Comparison of ENCODE assay signal across 8 cellular contexts in genomic region chr7:92880212-92881090, GRCh38. TPM values are rescaled to one million over a fixed set of nuclear protein-coding genes. Genes with fewer than 3 reads are reported as not detected.
DNase-seq lines count a peak whose midpoint lies in the region; ATAC-seq and TF ChIP-seq lines count a peak whose summit lies in the region.

No MANE protein-coding gene starts in this region.

- CTCF ChIA-PET in activated B cell treated with CpG ODN at 0.5 μM for 24 hours (lab: Charles Lee) = interaction anchor here (0.7 kb wide), 1 partner anchor 261 kb away, joined by 3 read pairs; no protein-coding TSS in a partner anchor
- CTCF ChIA-PET in HEK293T (lab: Yijun Ruan, JAX) = no interaction called here

- no peaks in the 10 kb centered on the region for H3K79me2 ChIP-seq in GM23248 (ENCODE audit: insufficient read depth)

- WGBS in GM23248 (ENCODE audit: low coverage in 1 of 2, low lambda C conversion rate in 2 of 2, missing lambda C conversion rate in 2 of 2), 2 experiments = 85% methylated on average over 2 of the region's 2 CpGs

- no peak overlapping the region for H3K9ac ChIP-seq in GM23248

- H3K9me2 ChIP-seq in GM23248 (ENCODE audit: insufficient read depth) = no peaks in the 10 kb centered on the region

- POLR2A ChIA-PET in activated B cell treated with CpG ODN at 0.5 μM for 24 hours (lab: Charles Lee) = no interaction called here
- POLR2A ChIA-PET in HEK293T (lab: Yijun Ruan, JAX) = no interaction called here

- intact Hi-C loops in activated B cell treated with CpG ODN at 0.5 μM for 24 hours (cut with micrococcal nuclease) = loop anchor here (1.0 kb wide), 1 partner anchor 259 kb away; no protein-coding TSS in a partner anchor

- no peaks in the 10 kb centered on the region for H3K9me3 ChIP-seq in GM23248 (ENCODE audit: low read depth)

- in situ Hi-C loops in G401 (cut with HindIII; ENCODE audit: low sequenced_read_pairs) (no loop called here), GM23248 (cut with MboI) (no loop called here)

- H3K27me3 Mint-ChIP-seq in HFFc6 (ENCODE audit: insufficient read depth) (no peaks in the 10 kb centered on the region; the same call in 1 of the 2 replicates), activated B cell treated with CpG ODN at 0.5 μM for 24 hours (no peaks in the 10 kb centered on the region)

- H3K4me3 Mint-ChIP-seq in HFFc6 (no peak overlapping the region), activated B cell treated with CpG ODN at 0.5 μM for 24 hours (no peak overlapping the region)

- no peak overlapping the region for H3K4me2 ChIP-seq in GM23248 (ENCODE audit: unreplicated experiment)

- H4K20me1 ChIP-seq in GM23248 (ENCODE audit: insufficient read depth) = no peaks in the 10 kb centered on the region

- no peak overlapping the region for H3K27ac Mint-ChIP-seq in HFFc6
- H3K27ac Mint-ChIP-seq in activated B cell treated with CpG ODN at 0.5 μM for 24 hours = no peak overlapping the region

- H3K4me1 Mint-ChIP-seq in HFFc6 (ENCODE audit: low read depth) (peaks cover 16% of the 10 kb centered on the region), activated B cell treated with CpG ODN at 0.5 μM for 24 hours (no peaks in the 10 kb centered on the region)

- TF ChIP-seq CTCF in HFFc6 (IDR thresholded peaks at IDR 0.05) = peak; percentile 48; the same call in 1 of the 2 replicates
- no peak for TF ChIP-seq CTCF in activated B cell treated with CpG ODN at 0.5 μM for 24 hours (IDR thresholded peaks at IDR 0.05)

- no peak overlapping the region for H3K4me3 ChIP-seq in GM23248

- peaks cover 10% of the 10 kb centered on the region for H3K9me3 Mint-ChIP-seq in HFFc6
- peaks cover 11% of the 10 kb centered on the region for H3K9me3 Mint-ChIP-seq in activated B cell treated with CpG ODN at 0.5 μM for 24 hours

- H3K27ac ChIP-seq in GM23248 = no peak overlapping the region

- peaks cover 18% of the 10 kb centered on the region for H3K36me3 Mint-ChIP-seq in HFFc6 (ENCODE audit: low read depth)
- H3K36me3 Mint-ChIP-seq in activated B cell treated with CpG ODN at 0.5 μM for 24 hours (ENCODE audit: low read depth) = no peaks in the 10 kb centered on the region

- peak; percentile 42 for ATAC-seq in activated B cell treated with CpG ODN at 0.5 μM for 24 hours (ENCODE audit: low read depth)
- no peak for ATAC-seq in HG02938 (IDR thresholded peaks at IDR 0.05; ENCODE audit: unreplicated experiment)

- no peak overlapping the region for H2AFZ ChIP-seq in GM23248

- H3K4me1 ChIP-seq in GM23248 (ENCODE audit: insufficient read depth) = no peaks in the 10 kb centered on the region

- no peaks in the 10 kb centered on the region for H3K36me3 ChIP-seq in GM23248 (ENCODE audit: low read depth)

- no peaks in the 10 kb centered on the region for H3K27me3 ChIP-seq in GM23248 (replicated peaks; ENCODE audit: insufficient read depth)

- DNase-seq in G401 (ENCODE audit: low spot score) (peak; percentile 14), HFFc6 (peak; percentile 9), activated B cell treated with CpG ODN at 0.5 μM for 24 hours (no peak), inferior parietal cortex (ENCODE audit: extremely low spot score) (peak; percentile 17), NCI-H2227 treated with DMSO at 0.1 percent for 48 hours (lab: John Stamatoyannopoulos, UW) (no peak), HEK293T (ENCODE audit: extremely low spot score) (no peak), GM23248 (no peak)

- no peaks in the 10 kb centered on the region for H3F3A ChIP-seq in GM23248 (ENCODE audit: insufficient read depth)

TF ChIP-seq in HEK293T, 16 proteins besides CTCF, POLR2A, EP300 and RAD21:
- TF ChIP-seq L3MBTL2 (conservative IDR thresholded peaks at IDR 0.05) (no peak), TARDBP (IDR thresholded peaks at IDR 0.05) (no peak), ELF4 (IDR thresholded peaks at IDR 0.05) (no peak), CTBP1 (IDR thresholded peaks at IDR 0.05; ENCODE audit: borderline replicate concordance) (no peak), FOXA1 (IDR thresholded peaks at IDR 0.05) (no peak), HDGF (IDR thresholded peaks at IDR 0.05; ENCODE audit: borderline replicate concordance) (no peak), SP1 (IDR thresholded peaks at IDR 0.05) (no peak), ZNF384 (IDR thresholded peaks at IDR 0.05) (no peak), FOXM1 (IDR thresholded peaks at IDR 0.05; ENCODE audit: borderline replicate concordance) (no peak), NFRKB (IDR thresholded peaks at IDR 0.05) (no peak), BHLHE40 (IDR thresholded peaks at IDR 0.05; ENCODE audit: borderline replicate concordance) (no peak), ARNT (IDR thresholded peaks at IDR 0.05) (no peak), FOXK2 (IDR thresholded peaks at IDR 0.05) (no peak), SUZ12 (IDR thresholded peaks at IDR 0.05) (no peak), LEF1 (IDR thresholded peaks at IDR 0.05; ENCODE audit: borderline replicate concordance) (no peak), PKNOX1 (IDR thresholded peaks at IDR 0.05) (no peak)
TF ChIP-seq in HEK293T: peak in this region for 0.

RNA-seq across cellular contexts. Expression of gene CDK6, which starts 44.1 kb away (rescaled TPM):
- total RNA-seq in G401 (2014; rRNA removed; shearing (Covaris generic)) = 9.2 and 25.2 TPM in 2 replicates
- total RNA-seq in HFFc6 (2021; fragmentation: NEBNext Ultra II Directional; extraction: Animal tissue kit (Norgen Biotek cat#: 25700)) = 10 to 100 TPM; 54.5 to 90.0 (median 58.9) TPM
- total RNA-seq in activated B cell treated with CpG ODN at 0.5 μM for 24 hours = 26.1 and 30.5 TPM in 2 replicates
- 61.5 and 77.0 TPM in 2 replicates for total RNA-seq in GM23248 (2014; rRNA removed; shearing (Covaris generic))
- 16.1 and 17.8 TPM in 2 replicates for polyA plus RNA-seq in GM23248 (2016; fragmentation: Nextera tagmentation; extraction: Ambion mirVana)

Comparison
In these comparisons a context has a peak if more than half of its experiments do, and no peak if none do; other contexts are left out.
1. DNase-seq: peak in G401 (single experiment), HFFc6 (single experiment) and inferior parietal cortex (single experiment); none in activated B cell treated with CpG ODN at 0.5 μM for 24 hours (single experiment), NCI-H2227 treated with DMSO at 0.1 percent for 48 hours (single experiment), HEK293T (single experiment) and GM23248 (single experiment).